In the genomic region with DNA sequence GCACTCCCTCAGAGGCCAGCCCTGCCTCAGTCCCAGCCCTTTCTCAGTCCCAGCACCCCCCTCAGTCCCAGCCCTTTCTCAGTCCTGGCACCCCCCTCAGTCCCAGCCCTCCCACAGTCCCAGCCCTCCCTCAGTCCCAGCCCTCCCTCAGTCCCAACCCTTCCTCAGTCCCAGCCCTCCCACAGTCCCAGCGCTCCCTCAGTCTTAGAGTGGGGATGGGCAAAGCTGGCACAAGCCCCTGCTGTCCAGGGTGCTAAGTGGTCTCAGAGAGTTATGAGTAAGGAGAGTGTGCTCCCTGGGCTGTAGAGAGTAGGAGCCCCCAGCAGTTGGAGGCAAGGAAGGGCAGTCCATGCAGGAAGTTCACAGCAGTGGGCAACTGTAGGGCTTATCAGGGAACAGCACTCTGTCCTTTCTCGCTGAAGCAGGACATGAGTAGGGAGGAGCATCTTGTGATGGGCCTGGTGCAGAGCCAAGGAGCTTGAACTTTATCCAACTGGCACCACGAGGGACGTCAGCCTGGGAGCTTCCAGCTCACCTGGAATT, we compare ENCODE assay signal across 14 cellular contexts. TPM values are rescaled to one million over a fixed set of nuclear protein-coding genes. Genes with fewer than 3 reads are reported as not detected.
DNase-seq lines count a peak whose midpoint lies in the region; ATAC-seq and TF ChIP-seq lines count a peak whose summit lies in the region.
"Had no signal": no experiment of that assay in that cellular context is flagged by ENCODE, and none has a peak within 500 bp of the region (broad histone marks: within the 10 kb centered on the region; RNA-seq: fewer than 3 reads in every experiment).

No MANE protein-coding gene starts in this region.

- H2BK120ac ChIP-seq in mesenchymal stem cell (ENCODE audit: low read depth, low read length): no peak overlapping the region

- no peak overlapping the region for H2BK5ac ChIP-seq in mesenchymal stem cell (ENCODE audit: low read depth, low read length, poor library complexity, severe bottlenecking)

- TF ChIP-seq CTCF in tibial artery (IDR thresholded peaks at IDR 0.05) (no peak), GM10248 (IDR thresholded peaks at IDR 0.05; ENCODE audit: control extremely low read depth, extremely low read depth, low read depth, missing control alignments) (no peak)

- peaks cover 0 to 3% of the 10 kb centered on the region in 2 experiments for H3K27me3 ChIP-seq in mesenchymal stem cell (ENCODE audit: control insufficient read depth in 1 of 2, insufficient read depth in 1 of 2, low read length in 2 of 2)
- no peaks in the 10 kb centered on the region for H3K27me3 ChIP-seq in tibial artery
- no peaks in the 10 kb centered on the region for H3K27me3 ChIP-seq in naive thymus-derived CD4-positive, alpha-beta T cell (ENCODE audit: control insufficient read depth in 2 of 2, insufficient read depth in 2 of 2, low read length in 2 of 2)

- POLR2A ChIA-PET in naive thymus-derived CD4-positive, alpha-beta T cell (lab: Charles Lee): no interaction called here
- POLR2A ChIA-PET in GM10248 (lab: Yijun Ruan, JAX): no interaction called here

- H3K9me3 ChIP-seq in mesenchymal stem cell (ENCODE audit: control insufficient read depth, low read length) (no peaks in the 10 kb centered on the region), tibial artery (no peaks in the 10 kb centered on the region)
- H3K9me3 ChIP-seq in naive thymus-derived CD4-positive, alpha-beta T cell (ENCODE audit: control insufficient read depth in 2 of 3, low read length in 3 of 3): no peaks in the 10 kb centered on the region

- H2BK12ac ChIP-seq in mesenchymal stem cell (ENCODE audit: low read length in 2 of 2): no peak overlapping the region

- H3K79me1 ChIP-seq in mesenchymal stem cell (replicated peaks; ENCODE audit: low read length, poor library complexity, severe bottlenecking): no peaks in the 10 kb centered on the region

- H3K36me3 ChIP-seq in mesenchymal stem cell (ENCODE audit: control insufficient read depth in 1 of 2, insufficient read depth in 2 of 2, low read depth in 1 of 2, low read length in 2 of 2) (no peaks in the 10 kb centered on the region), tibial artery (no peaks in the 10 kb centered on the region)
- no peaks in the 10 kb centered on the region for H3K36me3 ChIP-seq in naive thymus-derived CD4-positive, alpha-beta T cell (ENCODE audit: control insufficient read depth in 2 of 3, insufficient read depth in 3 of 3, low read length in 3 of 3)

- DNase-seq in NCI-H1105 treated with DMSO at 0.1 percent for 48 hours (lab: John Stamatoyannopoulos, UW) (peak; percentile 15), NCI-H1105 (lab: John Stamatoyannopoulos, UW) (no peak), mesenchymal stem cell (no peak), tibial artery (no peak), GM10248 (ENCODE audit: extremely low spot score) (no peak)
- no peak for DNase-seq in naive thymus-derived CD4-positive, alpha-beta T cell
- DNase-seq in stimulated activated CD8-positive, alpha-beta memory T cell treated with anti-CD3 and anti-CD28 coated beads, Interleukin-4, amount 100 ng/mL, for 48 hours: no peak
- DNase-seq: 8988T; activated T-cell treated with anti-CD3 and anti-CD28 coated beads, Interleukin-2, amount 50 U/mL, for 48 hours; cerebellar nuclear complex; MM.1S; nucleus accumbens; T-helper 9 cell had no signal

- WGBS in mesenchymal stem cell: 40% methylated on average over 4 of the region's 4 CpGs

- ATAC-seq in esophagus mucosa: peak; percentile 38
- ATAC-seq in naive thymus-derived CD4-positive, alpha-beta T cell: no peak

- H3K36me3 Mint-ChIP-seq in naive thymus-derived CD4-positive, alpha-beta T cell: peaks cover 0 to 3% (median 0%) of the 10 kb centered on the region in 5 donors

- peak overlapping the region; percentile 2 for H2BK15ac ChIP-seq in mesenchymal stem cell (ENCODE audit: low read depth, poor library complexity, severe bottlenecking)

- no peak overlapping the region for H2AFZ ChIP-seq in mesenchymal stem cell (ENCODE audit: low read depth, low read length)

- H3K14ac ChIP-seq in mesenchymal stem cell (ENCODE audit: low read length in 2 of 2): peak overlapping the region in 1 of 2 experiments; percentile 11

- no peak overlapping the region for H3K27ac ChIP-seq in mesenchymal stem cell (ENCODE audit: low read length, poor library complexity, severe bottlenecking)
- H3K27ac ChIP-seq in tibial artery: peak overlapping the region; percentile 40 to 48
- no peak overlapping the region for H3K27ac ChIP-seq in naive thymus-derived CD4-positive, alpha-beta T cell (ENCODE audit: low read depth, low read length)

- H3K4me3 ChIP-seq in mesenchymal stem cell (ENCODE audit: insufficient read depth in 1 of 2, low read depth in 1 of 2, low read length in 2 of 2) (no peak overlapping the region), tibial artery (no peak overlapping the region)
- H3K4me3 ChIP-seq in naive thymus-derived CD4-positive, alpha-beta T cell (ENCODE audit: low read length): no peak overlapping the region

- no peaks in the 10 kb centered on the region for H3K9me3 Mint-ChIP-seq in naive thymus-derived CD4-positive, alpha-beta T cell

- intact Hi-C loops in tibial artery (cut with DNase I; ENCODE audit: low total_unique reads): no loop called here
- intact Hi-C loops in naive thymus-derived CD4-positive, alpha-beta T cell (cut with micrococcal nuclease): no loop called here

- H3K4ac ChIP-seq in mesenchymal stem cell (ENCODE audit: low read depth in 1 of 2, low read length in 2 of 2): no peak overlapping the region

- no peak overlapping the region for H3K4me2 ChIP-seq in mesenchymal stem cell (ENCODE audit: low read length, poor library complexity, severe bottlenecking)

- peaks cover 2% of the 10 kb centered on the region for H3K4me1 ChIP-seq in mesenchymal stem cell (ENCODE audit: control insufficient read depth, insufficient read depth, low read depth, low read length)
- peaks cover 0 to 65% (median 34%) of the 10 kb centered on the region in 4 donors for H3K4me1 ChIP-seq in tibial artery
- H3K4me1 ChIP-seq in naive thymus-derived CD4-positive, alpha-beta T cell (ENCODE audit: control insufficient read depth in 2 of 2, insufficient read depth in 2 of 2, low read length in 2 of 2): no peaks in the 10 kb centered on the region

- H3K9ac ChIP-seq in mesenchymal stem cell (ENCODE audit: low read length): no peak overlapping the region

- no peak overlapping the region for H2AK5ac ChIP-seq in mesenchymal stem cell (ENCODE audit: low read length, severe bottlenecking)

- H3K4me3 Mint-ChIP-seq in naive thymus-derived CD4-positive, alpha-beta T cell: no peak overlapping the region

- no peak overlapping the region for H3K23ac ChIP-seq in mesenchymal stem cell (ENCODE audit: low read length in 2 of 2)

- no peak overlapping the region for H4K8ac ChIP-seq in mesenchymal stem cell (ENCODE audit: low read length)

- H3K27ac Mint-ChIP-seq in naive thymus-derived CD4-positive, alpha-beta T cell: no peak overlapping the region

- H3K4me1 Mint-ChIP-seq in naive thymus-derived CD4-positive, alpha-beta T cell: peaks cover 0 to 3% (median 0%) of the 10 kb centered on the region in 7 donors

- no peak overlapping the region for H4K91ac ChIP-seq in mesenchymal stem cell (ENCODE audit: low read length)

- no peaks in the 10 kb centered on the region for H3K27me3 Mint-ChIP-seq in naive thymus-derived CD4-positive, alpha-beta T cell

- CTCF ChIA-PET in naive thymus-derived CD4-positive, alpha-beta T cell (lab: Charles Lee): no interaction called here
- CTCF ChIA-PET in GM10248 (lab: Yijun Ruan, JAX): no interaction called here

- H3K18ac ChIP-seq in mesenchymal stem cell (ENCODE audit: low read depth in 1 of 2, low read length in 2 of 2): no peak overlapping the region

RNA-seq across cellular contexts. Expression of gene CRYBB3, which starts 51.4 kb away (rescaled TPM):
- 0.64 TPM for total RNA-seq in esophagus mucosa
- not detected for polyA plus RNA-seq in mesenchymal stem cell (2013, experiment 1 of 2)
- polyA plus RNA-seq in mesenchymal stem cell (2013, experiment 2 of 2): not detected
- total RNA-seq in naive thymus-derived CD4-positive, alpha-beta T cell: not detected
- not detected for polyA plus RNA-seq in naive thymus-derived CD4-positive, alpha-beta T cell

Comparison
In these comparisons a context has a peak if more than half of its experiments do, and no peak if none do; other contexts are left out.
1. H3K27ac ChIP-seq: peak in tibial artery (2 of 2); none in mesenchymal stem cell (single experiment) and naive thymus-derived CD4-positive, alpha-beta T cell (single experiment).